In the genomic region with DNA sequence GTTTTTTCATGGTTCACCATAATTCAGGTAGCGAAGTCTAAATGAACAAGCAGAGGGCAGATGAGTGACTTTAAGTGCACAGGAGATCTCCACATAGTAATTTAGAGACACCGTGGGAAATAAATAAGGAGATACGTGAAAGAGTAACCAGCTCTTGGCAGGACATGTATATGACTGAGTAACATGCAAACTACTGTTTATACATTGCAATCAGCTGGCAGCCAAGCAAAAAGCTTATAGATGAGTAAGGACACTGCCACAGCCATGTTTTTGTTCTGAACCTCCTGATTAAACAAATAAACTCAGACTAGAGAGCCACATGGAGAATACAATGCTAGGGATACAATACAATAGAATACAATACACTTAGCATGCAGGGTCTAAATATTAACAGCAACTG, we compare ENCODE assay signal across 19 cellular contexts.
"Had no signal": no experiment of that assay in that cellular context is flagged by ENCODE, and none has a peak within 500 bp of the region (broad histone marks: within the 10 kb centered on the region; RNA-seq: fewer than 3 reads in every experiment).

No MANE protein-coding gene starts in this region.

- H3K27ac ChIP-seq: adrenal gland, tibial nerve, uterus had no signal

- DNase-seq: activated CD4-positive, alpha-beta T cell treated with anti-CD3 and anti-CD28 coated beads, Interleukin-2, amount 50 U/mL, for 4 hours; activated gamma-delta T cell treated with Interleukin-2 at 50 U/mL for 16 hours; adrenal gland; effector CD8-positive, alpha-beta T cell; hypothalamus; islet precursor cell; mucosa of descending colon; naive B cell; stimulated activated CD4-positive, alpha-beta T cell treated with anti-CD3 and anti-CD28 coated beads, Interleukin-12 subunit alpha, Interleukin-12 subunit beta, amount 100 ng/mL, for 4 hours; stimulated activated CD4-positive, alpha-beta T cell treated with anti-CD3 and anti-CD28 coated beads, Interleukin-2, amount 100 ng/mL, for 24 hours; T-helper 2 cell; uterus had no signal

- H3K4me1 Mint-ChIP-seq: naive B cell had no signal

- H3K9me3 ChIP-seq: adrenal gland, mucosa of descending colon, tibial nerve, uterus had no signal

- H3K36me3 Mint-ChIP-seq: activated naive CD4-positive, alpha-beta T cell treated with anti-CD3 and anti-CD28 coated beads, Interleukin-2, amount 50 U/mL, for 72 hours; naive B cell had no signal

- H3K4me1 ChIP-seq: adrenal gland, tibial nerve, uterus had no signal

- H3K36me3 ChIP-seq: adrenal gland, tibial nerve, uterus had no signal

- H3K4me3 Mint-ChIP-seq: activated T-helper 1 cell treated with anti-CD3 and anti-CD28 coated beads, Interleukin-12 subunit alpha, Interleukin-12 subunit beta, Interleukin-2, Interleukin-4 antibody, amounts not matched to agents 30 ng/mL and 10 ng/mL and 1 ng/mL, durations not matched to agents 14 hours and 24 hours and 36 hours; dendritic cell treated with granulocyte-macrophage colony-stimulating factor and Interleukin-4, amounts not matched to agents 40 ng/mL and 50 ng/mL, for 4 days; naive B cell; neural crest cell; stimulated activated naive CD8-positive, alpha-beta T cell treated with anti-CD3 and anti-CD28 coated beads, Interleukin-15, Interleukin-2, amounts not matched to agents 100 ng/mL and 50 ng/mL, for 24 hours had no signal

- H3K27me3 ChIP-seq: adrenal gland, tibial nerve, uterus had no signal

- H3K27me3 Mint-ChIP-seq: dendritic cell treated with granulocyte-macrophage colony-stimulating factor and Interleukin-4, amounts not matched to agents 40 ng/mL and 50 ng/mL, for 4 days; naive B cell; progenitor cell of endocrine pancreas; stimulated activated naive CD8-positive, alpha-beta T cell treated with anti-CD3 and anti-CD28 coated beads, Interleukin-15, Interleukin-2, amounts not matched to agents 100 ng/mL and 50 ng/mL, for 24 hours had no signal

- ATAC-seq: activated naive CD4-positive, alpha-beta T cell treated with anti-CD3 and anti-CD28 coated beads, Interleukin-2, amount 50 U/mL, for 72 hours; mucosa of descending colon had no signal

- H3K9me3 Mint-ChIP-seq: activated naive CD4-positive, alpha-beta T cell treated with anti-CD3 and anti-CD28 coated beads, Interleukin-2, amount 50 U/mL, for 72 hours; activated T-helper 1 cell treated with anti-CD3 and anti-CD28 coated beads, Interleukin-12 subunit alpha, Interleukin-12 subunit beta, Interleukin-2, Interleukin-4 antibody, amounts not matched to agents 30 ng/mL and 10 ng/mL and 1 ng/mL, durations not matched to agents 14 hours and 24 hours and 36 hours; dendritic cell treated with granulocyte-macrophage colony-stimulating factor and Interleukin-4, amounts not matched to agents 40 ng/mL and 50 ng/mL, for 4 days; naive B cell; neural crest cell; stimulated activated naive CD8-positive, alpha-beta T cell treated with anti-CD3 and anti-CD28 coated beads, Interleukin-15, Interleukin-2, amounts not matched to agents 100 ng/mL and 50 ng/mL, for 24 hours had no signal

- H3K27ac Mint-ChIP-seq: activated naive CD4-positive, alpha-beta T cell treated with anti-CD3 and anti-CD28 coated beads, Interleukin-2, amount 50 U/mL, for 72 hours; activated T-helper 1 cell treated with anti-CD3 and anti-CD28 coated beads, Interleukin-12 subunit alpha, Interleukin-12 subunit beta, Interleukin-2, Interleukin-4 antibody, amounts not matched to agents 30 ng/mL and 10 ng/mL and 1 ng/mL, durations not matched to agents 14 hours and 24 hours and 36 hours; dendritic cell treated with granulocyte-macrophage colony-stimulating factor and Interleukin-4, amounts not matched to agents 40 ng/mL and 50 ng/mL, for 4 days; naive B cell; progenitor cell of endocrine pancreas; stimulated activated naive CD8-positive, alpha-beta T cell treated with anti-CD3 and anti-CD28 coated beads, Interleukin-15, Interleukin-2, amounts not matched to agents 100 ng/mL and 50 ng/mL, for 24 hours had no signal

- H3K4me3 ChIP-seq: adrenal gland, mucosa of descending colon, tibial nerve, uterus had no signal
